In genomic region chr2:59885536-59885935, GRCh38 we compare ENCODE assay signal across 15 cellular contexts.
DNase-seq lines count a peak whose midpoint lies in the region; ATAC-seq lines count a peak whose summit lies in the region.
"Had no signal": no experiment of that assay in that cellular context is flagged by ENCODE, and none has a peak within 500 bp of the region (broad histone marks: within the 10 kb centered on the region; RNA-seq: fewer than 3 reads in every experiment).

No MANE protein-coding gene starts in this region.

- ATAC-seq in T-cell (replicated peaks in 1 of 4) (peak; percentile 36 to 46 (median 46)), HG03354 (IDR thresholded peaks at IDR 0.05; ENCODE audit: poor library complexity, severe bottlenecking, unreplicated experiment) (no peak), GM21786 (IDR thresholded peaks at IDR 0.05; ENCODE audit: unreplicated experiment) (no peak)
- ATAC-seq in stimulated activated naive CD8-positive, alpha-beta T cell treated with anti-CD3 and anti-CD28 coated beads, Interleukin-15, amount 100 ng/mL, for 72 hours, result peak; percentile 32
- ATAC-seq: left colon had no signal

- no peak for DNase-seq in activated naive CD4-positive, alpha-beta T cell treated with anti-CD3 and anti-CD28 coated beads, Interleukin-2, amount 50 U/mL, for 16 hours
- DNase-seq in T-cell (peak in 28 of 34 experiments; percentile 1 to 55 (median 18)), iPS-NIHi11 (ENCODE audit: low spot score) (peak; percentile 35), substantia nigra (lab: John Stamatoyannopoulos, UW) (no peak)
- DNase-seq in stimulated activated naive CD8-positive, alpha-beta T cell treated with anti-CD3 and anti-CD28 coated beads, Interleukin-15, amount 100 ng/mL, for 72 hours, result peak in 1 of 2 donors; percentile 14
- DNase-seq: activated naive CD4-positive, alpha-beta T cell; hippocampal formation; KG1; left colon; NCI-H1092; NCI-H82 had no signal

- CTCF ChIA-PET in T-cell (lab: Charles Lee), result interaction anchor here in 1 of 2 donors (1.5 kb wide), 1 partner anchor 21 kb away, joined by 3 read pairs; no protein-coding TSS in a partner anchor

- no peaks in the 10 kb centered on the region for H3K27me3 Mint-ChIP-seq in activated naive CD4-positive, alpha-beta T cell treated with anti-CD3 and anti-CD28 coated beads, Interleukin-2, amount 50 U/mL, for 24 hours
- H3K27me3 Mint-ChIP-seq in T-cell, result no peaks in the 10 kb centered on the region
- no peaks in the 10 kb centered on the region for H3K27me3 Mint-ChIP-seq in stimulated activated naive CD8-positive, alpha-beta T cell treated with anti-CD3 and anti-CD28 coated beads, Interleukin-15, amount 100 ng/mL, for 72 hours
- H3K27me3 Mint-ChIP-seq: progenitor cell of endocrine pancreas had no signal

- no peaks in the 10 kb centered on the region for H3K36me3 Mint-ChIP-seq in activated naive CD4-positive, alpha-beta T cell treated with anti-CD3 and anti-CD28 coated beads, Interleukin-2, amount 50 U/mL, for 24 hours
- H3K36me3 Mint-ChIP-seq in T-cell, result no peaks in the 10 kb centered on the region

- H3K4me1 Mint-ChIP-seq in activated naive CD4-positive, alpha-beta T cell treated with anti-CD3 and anti-CD28 coated beads, Interleukin-2, amount 50 U/mL, for 24 hours, result peaks cover 46% of the 10 kb centered on the region
- peaks cover 34 to 36% (median 36%) of the 10 kb centered on the region in 3 donors for H3K4me1 Mint-ChIP-seq in T-cell
- peaks cover 46% of the 10 kb centered on the region for H3K4me1 Mint-ChIP-seq in stimulated activated naive CD8-positive, alpha-beta T cell treated with anti-CD3 and anti-CD28 coated beads, Interleukin-15, amount 100 ng/mL, for 72 hours

- H3K9me3 Mint-ChIP-seq in activated naive CD4-positive, alpha-beta T cell treated with anti-CD3 and anti-CD28 coated beads, Interleukin-2, amount 50 U/mL, for 24 hours, result no peaks in the 10 kb centered on the region
- peaks cover 0 to 2% (median 0%) of the 10 kb centered on the region in 3 donors for H3K9me3 Mint-ChIP-seq in T-cell
- H3K9me3 Mint-ChIP-seq in stimulated activated naive CD8-positive, alpha-beta T cell treated with anti-CD3 and anti-CD28 coated beads, Interleukin-15, amount 100 ng/mL, for 72 hours, result peaks cover 0 to 4% of the 10 kb centered on the region in 2 donors

- no peak overlapping the region for H3K27ac ChIP-seq in substantia nigra (ENCODE audit: low read depth, low read length, poor library complexity, severe bottlenecking)

- H3K4me3 Mint-ChIP-seq in activated naive CD4-positive, alpha-beta T cell treated with anti-CD3 and anti-CD28 coated beads, Interleukin-2, amount 50 U/mL, for 24 hours, result peak overlapping the region; percentile 27
- H3K4me3 Mint-ChIP-seq in T-cell, result peak overlapping the region; percentile 28 to 55 (median 32)
- peak overlapping the region; percentile 46 to 69 for H3K4me3 Mint-ChIP-seq in stimulated activated naive CD8-positive, alpha-beta T cell treated with anti-CD3 and anti-CD28 coated beads, Interleukin-15, amount 100 ng/mL, for 72 hours

- H3K27ac Mint-ChIP-seq in activated naive CD4-positive, alpha-beta T cell treated with anti-CD3 and anti-CD28 coated beads, Interleukin-2, amount 50 U/mL, for 24 hours, result peak overlapping the region; percentile 26
- peak overlapping the region; percentile 65 to 83 for H3K27ac Mint-ChIP-seq in T-cell
- peak overlapping the region; percentile 2 to 77 for H3K27ac Mint-ChIP-seq in stimulated activated naive CD8-positive, alpha-beta T cell treated with anti-CD3 and anti-CD28 coated beads, Interleukin-15, amount 100 ng/mL, for 72 hours
- H3K27ac Mint-ChIP-seq: progenitor cell of endocrine pancreas had no signal

- POLR2A ChIA-PET in T-cell (lab: Charles Lee), result no interaction called here

Comparison
In these comparisons a context has a peak if more than half of its experiments do, and no peak if none do; other contexts are left out.
1. DNase-seq: peak in T-cell (28 of 34) and iPS-NIHi11 (single experiment); none in activated naive CD4-positive, alpha-beta T cell treated with anti-CD3 and anti-CD28 coated beads, Interleukin-2, amount 50 U/mL, for 16 hours (single experiment) and substantia nigra (0 of 49).
2. ATAC-seq: peak in T-cell (4 of 4) and stimulated activated naive CD8-positive, alpha-beta T cell treated with anti-CD3 and anti-CD28 coated beads, Interleukin-15, amount 100 ng/mL, for 72 hours (single experiment); none in HG03354 (single experiment) and GM21786 (single experiment).
3. Peak in every context shown above with its lines, with median percentiles within 50 percentile points of each other: H3K27ac Mint-ChIP-seq and H3K4me3 Mint-ChIP-seq.